In genomic region chr3:174223042-174223441, GRCh38 we compare ENCODE assay signal across 27 cellular contexts.
"Had no signal": no experiment of that assay in that cellular context is flagged by ENCODE, and none has a peak within 500 bp of the region (broad histone marks: within the 10 kb centered on the region; RNA-seq: fewer than 3 reads in every experiment).

No MANE protein-coding gene starts in this region.

- H3K27ac Mint-ChIP-seq: mesothelial cell of epicardium; naive B cell; natural killer cell; stimulated activated naive B cell treated with anti-CD40 and anti-IgM and Interleukin-4, amounts not matched to agents 10 μg/mL and 1 μg/mL and 100 μg/mL, for 72 hours had no signal

- H3K36me3 Mint-ChIP-seq: mesothelial cell of epicardium; naive B cell; natural killer cell; stimulated activated naive B cell treated with anti-CD40 and anti-IgM and Interleukin-4, amounts not matched to agents 10 μg/mL and 1 μg/mL and 100 μg/mL, for 72 hours had no signal

- H3K27me3 Mint-ChIP-seq: naive B cell; stimulated activated naive B cell treated with anti-CD40 and anti-IgM and Interleukin-4, amounts not matched to agents 10 μg/mL and 1 μg/mL and 100 μg/mL, for 72 hours had no signal

- H3K4me3 Mint-ChIP-seq: mesothelial cell of epicardium; natural killer cell; stimulated activated naive B cell treated with anti-CD40 and anti-IgM and Interleukin-4, amounts not matched to agents 10 μg/mL and 1 μg/mL and 100 μg/mL, for 72 hours had no signal

- H3K9me3 ChIP-seq: left ventricle myocardium inferior, pancreas, prostate gland, stomach, testis, tibial artery, upper lobe of right lung had no signal

- DNase-seq: islet precursor cell; left ventricle myocardium inferior; mesendoderm; naive B cell; natural killer cell; nucleus accumbens; pancreas; posterior cingulate gyrus; retina; right cardiac atrium; stimulated activated CD4-positive, alpha-beta T cell treated with anti-CD3 and anti-CD28 coated beads, Interleukin-12 subunit alpha, Interleukin-12 subunit beta, amount 100 ng/mL, for 4 hours; stimulated activated CD4-positive, alpha-beta T cell treated with anti-CD3 and anti-CD28 coated beads, Interleukin-15, amount 100 ng/mL, for 24 hours; stimulated activated CD4-positive, alpha-beta T cell treated with anti-CD3 and anti-CD28 coated beads, Interleukin-2, amount 100 ng/mL, for 24 hours; stimulated activated CD4-positive, alpha-beta T cell treated with anti-CD3 and anti-CD28 coated beads, Interleukin-4, amount 100 ng/mL, for 1 hour; stimulated activated naive B cell treated with anti-CD40 and anti-IgM and Interleukin-4, amounts not matched to agents 10 μg/mL and 1 μg/mL and 100 μg/mL, for 72 hours; stimulated activated naive CD8-positive, alpha-beta T cell treated with anti-CD3 and anti-CD28 coated beads, Interleukin-15, Interleukin-2, amounts not matched to agents 100 U/mL and 50 U/mL, for 24 hours; stomach; testis; tibial artery; trophoblast cell; upper lobe of right lung had no signal

- FAIRE-seq: pancreas, urothelium cell line had no signal

- ATAC-seq: natural killer cell; right cardiac atrium; sciatic nerve; stimulated activated naive B cell treated with anti-CD40 and anti-IgM and Interleukin-4, amounts not matched to agents 10 μg/mL and 1 μg/mL and 100 μg/mL, for 72 hours; stimulated activated naive CD8-positive, alpha-beta T cell treated with anti-CD3 and anti-CD28 coated beads, Interleukin-15, Interleukin-2, amounts not matched to agents 100 U/mL and 50 U/mL, for 24 hours; upper lobe of right lung had no signal

- H3K9me3 Mint-ChIP-seq: mesothelial cell of epicardium had no signal

- H3K4me1 Mint-ChIP-seq: naive B cell; natural killer cell; stimulated activated naive B cell treated with anti-CD40 and anti-IgM and Interleukin-4, amounts not matched to agents 10 μg/mL and 1 μg/mL and 100 μg/mL, for 72 hours had no signal

- H3K36me3 ChIP-seq: left ventricle myocardium inferior, pancreas, prostate gland, stomach, tibial artery, upper lobe of right lung had no signal

- H3K27me3 ChIP-seq: pancreas, stomach, testis, tibial artery, upper lobe of right lung had no signal

- H3K4me1 ChIP-seq: prostate gland, testis, upper lobe of right lung had no signal

- H3K4me3 ChIP-seq: left ventricle myocardium inferior, lung, pancreas, prostate gland, skin epidermis, stomach, testis, tibial artery, upper lobe of right lung had no signal

- H3K27ac ChIP-seq: left ventricle myocardium inferior, pancreas, prostate gland, skin epidermis, stomach, testis, tibial artery, upper lobe of right lung had no signal
